Comparison of ENCODE assay signal across 16 cellular contexts in the genomic region with DNA sequence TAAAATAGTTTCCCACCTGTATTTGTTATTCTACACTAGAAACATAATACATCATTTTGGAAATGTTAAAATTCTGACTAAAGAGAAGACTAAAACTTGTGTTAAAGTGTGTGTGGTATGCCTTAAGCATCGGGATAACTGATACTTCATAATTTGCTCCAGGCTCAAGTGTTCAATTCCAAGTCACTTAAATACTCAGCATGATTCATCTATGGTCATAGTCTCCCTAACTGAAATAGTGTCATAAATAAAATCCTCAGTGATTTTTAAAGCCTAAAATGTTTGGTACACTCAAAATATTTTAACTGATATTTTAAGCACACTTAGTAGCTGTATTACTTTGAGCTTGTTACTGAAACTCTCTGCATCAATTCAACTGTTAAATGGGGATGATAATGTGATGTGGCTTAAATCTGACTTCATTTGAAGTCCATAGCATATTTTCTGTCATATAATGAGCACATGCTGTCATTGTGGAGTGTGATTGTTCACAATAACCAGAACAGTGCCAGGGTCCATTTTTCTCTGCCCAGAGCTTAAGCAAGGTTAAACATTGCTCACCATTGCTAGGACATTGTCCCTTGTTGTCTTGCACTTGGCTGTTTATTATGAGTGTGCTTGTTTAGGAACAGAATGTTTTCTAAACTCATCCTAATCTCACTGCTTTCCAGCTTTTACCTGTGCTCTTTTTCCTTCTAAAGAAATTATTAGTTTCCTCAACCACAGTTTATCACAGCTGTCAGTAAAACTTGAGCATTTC.
DNase-seq lines count a peak whose midpoint lies in the region; ATAC-seq and TF ChIP-seq lines count a peak whose summit lies in the region.
"Had no signal": no experiment of that assay in that cellular context is flagged by ENCODE, and none has a peak within 500 bp of the region (broad histone marks: within the 10 kb centered on the region; RNA-seq: fewer than 3 reads in every experiment).

No MANE protein-coding gene starts in this region.

- CTCF ChIA-PET in activated CD8-positive, alpha-beta T cell treated with anti-CD3 and anti-CD28 coated beads for 36 hours (lab: Charles Lee), result interaction anchor here (0.8 to 1.6 kb wide), 3 partner anchors 10 to 19 kb away, joined by 3 to 4 read pairs (median 3); no protein-coding TSS in a partner anchor
- CTCF ChIA-PET in activated CD8-positive, alpha-beta T cell treated with anti-CD3 and anti-CD28 coated beads, Interleukin-2, amount 10 ng/mL, durations not matched to agents 7 days and 5 days (lab: Charles Lee), result interaction anchor here (0.8 to 1.7 kb wide), 6 partner anchors 10 to 56 kb away, joined by 3 to 11 read pairs (median 5); no protein-coding TSS in a partner anchor

- no peak for ATAC-seq in activated CD8-positive, alpha-beta T cell treated with anti-CD3 and anti-CD28 coated beads for 36 hours
- ATAC-seq in activated CD8-positive, alpha-beta T cell treated with anti-CD3 and anti-CD28 coated beads, Interleukin-2, amount 10 ng/mL, durations not matched to agents 7 days and 5 days, result no peak
- ATAC-seq in right lobe of liver, result peak; percentile 69 to 87 (median 83)

- no peak for TF ChIP-seq POLR2A in right lobe of liver (IDR thresholded peaks at IDR 0.05)

- POLR2A ChIA-PET in activated CD8-positive, alpha-beta T cell treated with anti-CD3 and anti-CD28 coated beads for 36 hours (lab: Charles Lee), result interaction anchor here (0.8 to 1.6 kb wide), 3 partner anchors 11 to 19 kb away, joined by 3 read pairs; no protein-coding TSS in a partner anchor
- POLR2A ChIA-PET in activated CD8-positive, alpha-beta T cell treated with anti-CD3 and anti-CD28 coated beads, Interleukin-2, amount 10 ng/mL, durations not matched to agents 7 days and 5 days (lab: Charles Lee), result interaction anchor here (0.7 to 1.2 kb wide), 3 partner anchors 17 to 48 kb away, joined by 3 to 4 read pairs (median 3); no protein-coding TSS in a partner anchor

- TF ChIP-seq CTCF in activated CD8-positive, alpha-beta T cell treated with anti-CD3 and anti-CD28 coated beads for 36 hours (IDR thresholded peaks at IDR 0.05), result no peak
- TF ChIP-seq CTCF in ascending aorta (IDR thresholded peaks at IDR 0.05) (no peak), right lobe of liver (IDR thresholded peaks at IDR 0.05) (no peak)

- no peaks in the 10 kb centered on the region for H3K9me3 Mint-ChIP-seq in activated CD8-positive, alpha-beta T cell treated with anti-CD3 and anti-CD28 coated beads for 36 hours
- H3K9me3 Mint-ChIP-seq in activated CD8-positive, alpha-beta T cell treated with anti-CD3 and anti-CD28 coated beads, Interleukin-2, amount 10 ng/mL, durations not matched to agents 7 days and 5 days (ENCODE audit: insufficient read depth), result no peaks in the 10 kb centered on the region
- H3K9me3 Mint-ChIP-seq: type B pancreatic cell had no signal

- peak overlapping the region; percentile 36 for H3K27ac Mint-ChIP-seq in activated CD8-positive, alpha-beta T cell treated with anti-CD3 and anti-CD28 coated beads for 36 hours
- no peak overlapping the region for H3K27ac Mint-ChIP-seq in activated CD8-positive, alpha-beta T cell treated with anti-CD3 and anti-CD28 coated beads, Interleukin-2, amount 10 ng/mL, durations not matched to agents 7 days and 5 days
- H3K27ac Mint-ChIP-seq: progenitor cell of endocrine pancreas, type B pancreatic cell had no signal

- no peak for DNase-seq in activated CD8-positive, alpha-beta T cell treated with anti-CD3 and anti-CD28 coated beads for 36 hours
- DNase-seq in activated CD8-positive, alpha-beta T cell treated with anti-CD3 and anti-CD28 coated beads, Interleukin-2, amount 10 ng/mL, durations not matched to agents 7 days and 5 days, result no peak
- DNase-seq in ascending aorta (ENCODE audit: low spot score in 2 of 2) (no peak), right lobe of liver (no peak), DMS79 (lab: John Stamatoyannopoulos, UW) (no peak), mucosa of gallbladder (ENCODE audit: low spot score) (no peak), activated gamma-delta T cell (lab: John Stamatoyannopoulos, UW) (no peak)
- DNase-seq: effector CD8-positive, alpha-beta T cell; head of caudate nucleus; MV-4-11; PC-9; T-helper 2 cell had no signal

- peaks cover 16 to 20% of the 10 kb centered on the region in 2 donors for H3K4me1 ChIP-seq in ascending aorta
- peaks cover 0 to 26% (median 12%) of the 10 kb centered on the region in 4 donors for H3K4me1 ChIP-seq in right lobe of liver
- peaks cover 2 to 36% (median 14%) of the 10 kb centered on the region in 5 donors for H3K4me1 ChIP-seq in subcutaneous abdominal adipose tissue (ENCODE audit: control insufficient read depth in 5 of 5, insufficient read depth in 5 of 5, low read length in 5 of 5)

- H3K9ac ChIP-seq in subcutaneous abdominal adipose tissue (ENCODE audit: low read length in 5 of 5), result no peak overlapping the region

- H3K4me1 Mint-ChIP-seq in activated CD8-positive, alpha-beta T cell treated with anti-CD3 and anti-CD28 coated beads for 36 hours (ENCODE audit: low read depth), result peaks cover 39% of the 10 kb centered on the region
- H3K4me1 Mint-ChIP-seq in activated CD8-positive, alpha-beta T cell treated with anti-CD3 and anti-CD28 coated beads, Interleukin-2, amount 10 ng/mL, durations not matched to agents 7 days and 5 days (ENCODE audit: low read depth), result peaks cover 9% of the 10 kb centered on the region

- H3K27me3 ChIP-seq in ascending aorta, result no peaks in the 10 kb centered on the region
- no peaks in the 10 kb centered on the region for H3K27me3 ChIP-seq in right lobe of liver
- H3K27me3 ChIP-seq in subcutaneous abdominal adipose tissue (ENCODE audit: control insufficient read depth in 5 of 5, insufficient read depth in 4 of 5, low read length in 5 of 5), result no peaks in the 10 kb centered on the region
- H3K27me3 ChIP-seq: adrenal gland had no signal

- H3K4me3 Mint-ChIP-seq in activated CD8-positive, alpha-beta T cell treated with anti-CD3 and anti-CD28 coated beads for 36 hours, result no peak overlapping the region
- no peak overlapping the region for H3K4me3 Mint-ChIP-seq in activated CD8-positive, alpha-beta T cell treated with anti-CD3 and anti-CD28 coated beads, Interleukin-2, amount 10 ng/mL, durations not matched to agents 7 days and 5 days
- H3K4me3 Mint-ChIP-seq: type B pancreatic cell had no signal

- peaks cover 31 to 32% of the 10 kb centered on the region in 2 donors for H3K36me3 ChIP-seq in ascending aorta
- H3K36me3 ChIP-seq in right lobe of liver, result peaks cover 0 to 19% (median 3%) of the 10 kb centered on the region in 4 donors
- peaks cover 10 to 53% (median 30%) of the 10 kb centered on the region in 5 donors for H3K36me3 ChIP-seq in subcutaneous abdominal adipose tissue (ENCODE audit: control insufficient read depth in 5 of 5, insufficient read depth in 5 of 5, low read length in 5 of 5)

- H3K9me3 ChIP-seq in ascending aorta (no peaks in the 10 kb centered on the region), right lobe of liver (no peaks in the 10 kb centered on the region), subcutaneous abdominal adipose tissue (ENCODE audit: control insufficient read depth in 5 of 5, low read length in 5 of 5) (no peaks in the 10 kb centered on the region)
- H3K9me3 ChIP-seq: adrenal gland had no signal

- 82% methylated on average over 1 of the region's 1 CpG for WGBS in right lobe of liver (ENCODE audit: insufficient coverage, low coverage, low lambda C conversion rate, missing lambda C conversion rate)

- H3K36me3 Mint-ChIP-seq in activated CD8-positive, alpha-beta T cell treated with anti-CD3 and anti-CD28 coated beads for 36 hours (ENCODE audit: low read depth), result peaks cover 42% of the 10 kb centered on the region
- H3K36me3 Mint-ChIP-seq in activated CD8-positive, alpha-beta T cell treated with anti-CD3 and anti-CD28 coated beads, Interleukin-2, amount 10 ng/mL, durations not matched to agents 7 days and 5 days (ENCODE audit: low read depth), result peaks cover 55% of the 10 kb centered on the region

- intact Hi-C loops in activated CD8-positive, alpha-beta T cell treated with anti-CD3 and anti-CD28 coated beads for 36 hours (cut with micrococcal nuclease), result no loop called here
- intact Hi-C loops in ascending aorta (cut with DNase I), result no loop called here
- intact Hi-C loops in right lobe of liver (cut with DNase I), result no loop called here

- H3K27me3 Mint-ChIP-seq in activated CD8-positive, alpha-beta T cell treated with anti-CD3 and anti-CD28 coated beads for 36 hours, result no peaks in the 10 kb centered on the region
- H3K27me3 Mint-ChIP-seq in activated CD8-positive, alpha-beta T cell treated with anti-CD3 and anti-CD28 coated beads, Interleukin-2, amount 10 ng/mL, durations not matched to agents 7 days and 5 days (ENCODE audit: low read depth), result no peaks in the 10 kb centered on the region
- H3K27me3 Mint-ChIP-seq: progenitor cell of endocrine pancreas, type B pancreatic cell had no signal

- peak overlapping the region; percentile 92 to 93 for H3K27ac ChIP-seq in ascending aorta
- peak overlapping the region; percentile 4 to 72 (median 49) for H3K27ac ChIP-seq in right lobe of liver
- H3K27ac ChIP-seq in subcutaneous abdominal adipose tissue (ENCODE audit: low read depth, low read length), result peak overlapping the region; percentile 26
- H3K27ac ChIP-seq: PC-9 had no signal

- no peak overlapping the region for H3K4me3 ChIP-seq in ascending aorta
- no peak overlapping the region for H3K4me3 ChIP-seq in right lobe of liver
- H3K4me3 ChIP-seq in subcutaneous abdominal adipose tissue (ENCODE audit: low read depth in 1 of 5, low read length in 5 of 5), result no peak overlapping the region
- H3K4me3 ChIP-seq: adrenal gland, PC-9 had no signal

Comparison
In these comparisons a context has a peak if more than half of its experiments do, and no peak if none do; other contexts are left out.
1. ATAC-seq: peak in right lobe of liver (4 of 4); none in activated CD8-positive, alpha-beta T cell treated with anti-CD3 and anti-CD28 coated beads for 36 hours (single experiment) and activated CD8-positive, alpha-beta T cell treated with anti-CD3 and anti-CD28 coated beads, Interleukin-2, amount 10 ng/mL, durations not matched to agents 7 days and 5 days (single experiment).
2. H3K27ac ChIP-seq: peak in every context shown above with its lines; median percentile 92 in ascending aorta; 49 in right lobe of liver; 26 in subcutaneous abdominal adipose tissue.